Comparison of ENCODE assay signal across 8 cellular contexts in genomic region chr19:18203863-18204393, GRCh38. TPM values are rescaled to one million over a fixed set of nuclear protein-coding genes. Genes with fewer than 3 reads are reported as not detected.
DNase-seq lines count a peak whose midpoint lies in the region; ATAC-seq, FAIRE-seq and TF ChIP-seq lines count a peak whose summit lies in the region.

Gene RAB3A (minus strand): TSS chr19:18204042. CDS start chr19:18202740, 1,302 bp downstream.

- H3K27ac Mint-ChIP-seq in astrocyte (ENCODE audit: unreplicated experiment): peak within 1 kb of the TSS; percentile 91

- peak within 1 kb of the TSS; percentile 99 for H3K4me2 ChIP-seq in astrocyte (ENCODE audit: low read length)

- H3K27ac ChIP-seq in astrocyte (ENCODE audit: low read depth, low read length): peak within 1 kb of the TSS; percentile 86
- peak within 1 kb of the TSS; percentile 95 for H3K27ac ChIP-seq in right cardiac atrium (ENCODE audit: low read length)
- peak within 1 kb of the TSS; percentile 98 for H3K27ac ChIP-seq in psoas muscle

- peaks cover 11% of the 10 kb centered on the region for H4K20me1 ChIP-seq in astrocyte (ENCODE audit: insufficient read depth, low read length)

- H3K27me3 ChIP-seq in astrocyte (ENCODE audit: insufficient read depth, low read length) (no peaks in the 10 kb centered on the region), right cardiac atrium (ENCODE audit: control insufficient read depth, insufficient read depth) (no peaks in the 10 kb centered on the region), psoas muscle (ENCODE audit: insufficient read depth in 3 of 3, low read length in 2 of 3) (no peaks in the 10 kb centered on the region)

- intact Hi-C loops in right cardiac atrium (cut with DNase I): loop anchor here in 3 of 4 donors (10.0 kb wide), 2 partner anchors 121 to 211 kb away; partner anchors contain the start of genes SSBP4 (in 2 of the 3) and LSM4 (in 1 of the 3)
- intact Hi-C loops in psoas muscle (cut with DNase I): loop anchor here in 1 of 2 donors (2.0 kb wide), 1 partner anchor 119 kb away; the partner anchor contains the start of gene LSM4

- H3K27me3 Mint-ChIP-seq in astrocyte (ENCODE audit: low read depth, unreplicated experiment): peaks cover 2% of the 10 kb centered on the region

- ATAC-seq in GM18502 (IDR thresholded peaks at IDR 0.05; ENCODE audit: poor library complexity, unreplicated experiment) (peak; percentile 91), HG02970 (IDR thresholded peaks at IDR 0.05; ENCODE audit: low FRiP score, unreplicated experiment) (peak; percentile 93), right cardiac atrium (peak; percentile 96), psoas muscle (peak; percentile 90 to 95 (median 93))

- H3K4me1 Mint-ChIP-seq in astrocyte (ENCODE audit: low read depth, unreplicated experiment): peaks cover 2% of the 10 kb centered on the region

- H3K9me3 ChIP-seq in astrocyte (ENCODE audit: insufficient read depth, low read depth, low read length) (no peaks in the 10 kb centered on the region), right cardiac atrium (ENCODE audit: control insufficient read depth, low read length) (no peaks in the 10 kb centered on the region), psoas muscle (no peaks in the 10 kb centered on the region)

- H3K9me3 Mint-ChIP-seq in astrocyte (ENCODE audit: unreplicated experiment): peaks cover 2% of the 10 kb centered on the region

- H3K36me3 ChIP-seq in astrocyte (ENCODE audit: insufficient read depth, low read length): no peaks in the 10 kb centered on the region
- H3K36me3 ChIP-seq in psoas muscle (ENCODE audit: insufficient read depth in 1 of 2, low read depth in 1 of 2): peaks cover 0 to 12% of the 10 kb centered on the region in 2 donors

- H3K4me3 Mint-ChIP-seq in astrocyte (ENCODE audit: unreplicated experiment): peak within 1 kb of the TSS; percentile 95

- H3K9ac ChIP-seq in astrocyte (ENCODE audit: low read length): peak within 1 kb of the TSS; percentile 83

- H3K4me1 ChIP-seq in astrocyte (ENCODE audit: insufficient read depth, low read length): peaks cover 18% of the 10 kb centered on the region
- H3K4me1 ChIP-seq in right cardiac atrium (ENCODE audit: control insufficient read depth, insufficient read depth, low read length): peaks cover 5% of the 10 kb centered on the region
- H3K4me1 ChIP-seq in psoas muscle: peaks cover 22% of the 10 kb centered on the region

- H3K79me2 ChIP-seq in astrocyte (ENCODE audit: insufficient read depth, low read length): peaks cover 3% of the 10 kb centered on the region

- under 1% methylated on average over 50 of the region's 50 CpGs for WGBS in right cardiac atrium
- WGBS in psoas muscle, 3 donors: 0 to 1% (median 0%) methylated on average over 35 to 50 of the region's 50 CpGs

- peaks cover 14% of the 10 kb centered on the region for H3K36me3 Mint-ChIP-seq in astrocyte (ENCODE audit: low read depth, unreplicated experiment)

- H2AFZ ChIP-seq in astrocyte (ENCODE audit: low read depth, low read length): peak within 1 kb of the TSS; percentile 99

- FAIRE-seq in astrocyte (lab: Jason Lieb, UNC): peak; percentile 9
- peak; percentile 70 for FAIRE-seq in urothelium cell line (lab: Jason Lieb, UNC)

- DNase-seq in NCI-H1930 (lab: John Stamatoyannopoulos, UW) (peak; percentile 97 to 98), T-helper 22 cell (ENCODE audit: low read depth) (peak; percentile 100), astrocyte (ENCODE audit: low read depth) (peak; percentile 99), right cardiac atrium (peak; percentile 100), psoas muscle (peak; percentile 100), urothelium cell line (ENCODE audit: low spot score) (peak; percentile 95)

- H3K4me3 ChIP-seq in astrocyte (ENCODE audit: insufficient read depth, low read depth, low read length): peak within 1 kb of the TSS; percentile 80
- peak within 1 kb of the TSS; percentile 71 for H3K4me3 ChIP-seq in right cardiac atrium (ENCODE audit: low read length)
- peak within 1 kb of the TSS; percentile 77 for H3K4me3 ChIP-seq in psoas muscle

- TF ChIP-seq CTCF in astrocyte (IDR thresholded peaks at IDR 0.05; ENCODE audit: insufficient read depth, low read depth, low read length) (no peak), psoas muscle (IDR thresholded peaks at IDR 0.05) (no peak)

RNA-seq across cellular contexts. Expression of gene RAB3A, which starts in this region (rescaled TPM):
- 6.6 and 7.5 TPM in 2 replicates for total RNA-seq in astrocyte
- 10 to 100 TPM; 23.1 to 41.5 (median 29.5) TPM for total RNA-seq in right cardiac atrium
- 29.1 TPM for polyA plus RNA-seq in right cardiac atrium
- total RNA-seq in psoas muscle: 1 to 10 TPM in 2 of 4 donors, under 1 TPM in 2; 0.86 to 3.6 (median 1.5) TPM
- 1 to 10 TPM in 1 of 3 donors, under 1 TPM in 2; 0.44 to 1.4 (median 0.81) TPM for polyA plus RNA-seq in psoas muscle

Comparison
In these comparisons a context has a peak if more than half of its experiments do, and no peak if none do; other contexts are left out.
1. Peak in every context shown above with its lines: DNase-seq, ATAC-seq, H3K4me3 ChIP-seq and H3K27ac ChIP-seq.
2. RNA of gene RAB3A (polyA plus RNA-seq): 29.1 TPM in right cardiac atrium (single experiment); 0.44 to 1.4 TPM in psoas muscle; every median in the first group is over 10 times any median in the second.